ENCODE assay signal across 25 cellular contexts in genomic region chr11:103367650-103368049, GRCh38.
"Had no signal": no experiment of that assay in that cellular context is flagged by ENCODE, and none has a peak within 500 bp of the region (broad histone marks: within the 10 kb centered on the region; RNA-seq: fewer than 3 reads in every experiment).

No MANE protein-coding gene starts in this region.

- H3K27ac ChIP-seq: brain microvascular endothelial cell, foreskin keratinocyte, ovary, psoas muscle, right atrium auricular region, spleen, thoracic aorta, vagina, WERI-Rb-1 had no signal

- H3K4me1 ChIP-seq: foreskin keratinocyte, psoas muscle, right atrium auricular region, spleen, vagina had no signal

- H3K9me3 ChIP-seq: ovary, psoas muscle, right atrium auricular region, thoracic aorta, vagina had no signal

- H3K27me3 ChIP-seq: brain microvascular endothelial cell, foreskin keratinocyte, ovary, right atrium auricular region, spleen, vagina had no signal

- ATAC-seq: activated CD8-positive, alpha-beta memory T cell treated with anti-CD3 and anti-CD28 coated beads, Interleukin-2, amount 10 ng/mL, durations not matched to agents 7 days and 5 days; activated CD8-positive, alpha-beta T cell treated with anti-CD3 and anti-CD28 coated beads for 36 hours; esophagus mucosa; foreskin keratinocyte; left ventricle myocardium superior; natural killer cell; psoas muscle had no signal

- H3K36me3 ChIP-seq: brain microvascular endothelial cell, ovary, right atrium auricular region, thoracic aorta, vagina, WERI-Rb-1 had no signal

- DNase-seq: activated CD4-positive, alpha-beta T cell treated with anti-CD3 and anti-CD28 coated beads, Interleukin-2, amount 10 ng/mL, durations not matched to agents 7 days and 5 days; activated CD4-positive, CD25-positive, alpha-beta regulatory T cell treated with anti-CD3 and anti-CD28 coated beads, Interleukin-2, amount 50 U/mL, for 72 hours; activated CD8-positive, alpha-beta memory T cell treated with anti-CD3 and anti-CD28 coated beads, Interleukin-2, amount 10 ng/mL, durations not matched to agents 7 days and 5 days; activated CD8-positive, alpha-beta T cell treated with anti-CD3 and anti-CD28 coated beads for 36 hours; activated effector memory CD4-positive, alpha-beta T cell treated with anti-CD3 and anti-CD28 coated beads, Interleukin-2, amount 50 U/mL, for 16 hours; activated T-cell treated with anti-CD3 and anti-CD28 coated beads for 4 hours; aorta; brain microvascular endothelial cell; caudate nucleus; effector memory CD4-positive, alpha-beta T cell; foreskin keratinocyte; left ventricle myocardium superior; mammary epithelial cell; midbrain; natural killer cell; ovary; psoas muscle; spleen; stimulated activated CD4-positive, alpha-beta T cell treated with anti-CD3 and anti-CD28 coated beads, Interleukin-4, amount 100 ng/mL, for 1 hour; stimulated activated naive CD4-positive, alpha-beta T cell; WERI-Rb-1 had no signal

- H3K4me3 ChIP-seq: ovary, psoas muscle, right atrium auricular region, spleen, thoracic aorta, vagina had no signal
